In genomic region chr16:8660841-8661301, GRCh38 we compare ENCODE assay signal across 8 cellular contexts. TPM values are rescaled to one million over a fixed set of nuclear protein-coding genes. Genes with fewer than 3 reads are reported as not detected.
DNase-seq lines count a peak whose midpoint lies in the region; ATAC-seq and TF ChIP-seq lines count a peak whose summit lies in the region.

No MANE protein-coding gene starts in this region.

- H2BK15ac ChIP-seq in neuronal stem cell (ENCODE audit: low read length) = no peak overlapping the region

- no peak overlapping the region for H2BK5ac ChIP-seq in neuronal stem cell (ENCODE audit: low read length)

- H3K27ac Mint-ChIP-seq in activated T-helper 17 cell treated with anti-CD3 and anti-CD28 coated beads, Interleukin-2, amount 50 U/mL, for 72 hours = no peak overlapping the region

- H3K79me1 ChIP-seq in neuronal stem cell (ENCODE audit: low read depth, low read length) = no peaks in the 10 kb centered on the region

- no peaks in the 10 kb centered on the region for H3K9me2 ChIP-seq in OCI-LY1 (ENCODE audit: low read depth, low read length)

- no peaks in the 10 kb centered on the region for H3K79me2 ChIP-seq in OCI-LY1 (ENCODE audit: insufficient read depth, low read length)

- H3K14ac ChIP-seq in neuronal stem cell (ENCODE audit: low read length) = no peak overlapping the region

- H4K8ac ChIP-seq in neuronal stem cell (ENCODE audit: low read depth, low read length) = no peak overlapping the region

- ATAC-seq in activated T-helper 17 cell treated with anti-CD3 and anti-CD28 coated beads, Interleukin-2, amount 50 U/mL, for 72 hours (replicated peaks) = peak; percentile 70
- ATAC-seq in GM18858 (IDR thresholded peaks at IDR 0.05; ENCODE audit: unreplicated experiment) = no peak

- no peak overlapping the region for H3K4me3 Mint-ChIP-seq in activated T-helper 17 cell treated with anti-CD3 and anti-CD28 coated beads, Interleukin-2, amount 50 U/mL, for 72 hours

- TF ChIP-seq CTCF in OCI-LY1 (IDR thresholded peaks at IDR 0.05; ENCODE audit: low read length) = peak; percentile 73
- TF ChIP-seq CTCF in foreskin fibroblast (IDR thresholded peaks at IDR 0.05; ENCODE audit: low read depth, low read length) = peak; percentile 83

- no peak overlapping the region for H3K9ac ChIP-seq in OCI-LY1 (ENCODE audit: low read length)
- H3K9ac ChIP-seq in neuronal stem cell (ENCODE audit: low read depth, low read length, poor library complexity) = no peak overlapping the region

- H3K18ac ChIP-seq in neuronal stem cell (ENCODE audit: low read length) = peak overlapping the region; percentile 70

- H4K91ac ChIP-seq in neuronal stem cell (ENCODE audit: low read depth, low read length, poor library complexity) = no peak overlapping the region

- no peaks in the 10 kb centered on the region for H3F3A ChIP-seq in OCI-LY1 (ENCODE audit: insufficient read depth, low read length)

- no peak overlapping the region for H2AFZ ChIP-seq in OCI-LY1 (ENCODE audit: low read length)
- peak overlapping the region; percentile 78 for H2AFZ ChIP-seq in neuronal stem cell (ENCODE audit: low read length)

- H3K4me2 ChIP-seq in OCI-LY1 (ENCODE audit: low read length) (no peak overlapping the region), neuronal stem cell (ENCODE audit: insufficient read depth, low read length, poor library complexity, severe bottlenecking) (peak overlapping the region; percentile 31)

- no peaks in the 10 kb centered on the region for H3K27me3 Mint-ChIP-seq in activated T-helper 17 cell treated with anti-CD3 and anti-CD28 coated beads, Interleukin-2, amount 50 U/mL, for 72 hours

- DNase-seq in EL (peak; percentile 61), HT-29 (ENCODE audit: low spot score) (peak; percentile 73), foreskin fibroblast (peak; percentile 24 to 74), neuronal stem cell (ENCODE audit: low spot score) (peak; percentile 64), GF-D8 (lab: John Stamatoyannopoulos, UW) (no peak)

- H2BK120ac ChIP-seq in neuronal stem cell (ENCODE audit: low read depth, low read length) = no peak overlapping the region

- H3K4me1 ChIP-seq in OCI-LY1 (ENCODE audit: insufficient read depth, low read length, severe bottlenecking) (no peaks in the 10 kb centered on the region), neuronal stem cell (ENCODE audit: control insufficient read depth in 2 of 2, insufficient read depth in 1 of 2, low read depth in 1 of 2, low read length in 2 of 2) (no peaks in the 10 kb centered on the region)

- H3K27me3 ChIP-seq in OCI-LY1 (ENCODE audit: insufficient read depth, low read length) (0 out of 2 replicates have a peak, but pooled peaks cover 4% of the 10 kb centered on the region), neuronal stem cell (ENCODE audit: control insufficient read depth in 3 of 3, insufficient read depth in 3 of 3, low read depth in 1 of 3, low read length in 3 of 3) (no peaks in the 10 kb centered on the region)

- H3K23ac ChIP-seq in neuronal stem cell (ENCODE audit: low read depth, low read length, poor library complexity) = no peak overlapping the region

- H3K4me3 ChIP-seq in OCI-LY1 (ENCODE audit: low read depth, low read length, poor library complexity, severe bottlenecking) (no peak overlapping the region), foreskin fibroblast (ENCODE audit: low read depth in 1 of 2, low read length in 2 of 2) (no peak overlapping the region), neuronal stem cell (ENCODE audit: low read length in 2 of 2) (no peak overlapping the region)

- peaks cover 14% of the 10 kb centered on the region for H3K36me3 Mint-ChIP-seq in activated T-helper 17 cell treated with anti-CD3 and anti-CD28 coated beads, Interleukin-2, amount 50 U/mL, for 72 hours (ENCODE audit: low read depth)

- peaks cover 4% of the 10 kb centered on the region for H3K4me1 Mint-ChIP-seq in activated T-helper 17 cell treated with anti-CD3 and anti-CD28 coated beads, Interleukin-2, amount 50 U/mL, for 72 hours

- no peaks in the 10 kb centered on the region for H3K36me3 ChIP-seq in OCI-LY1 (ENCODE audit: insufficient read depth, low read length)
- H3K36me3 ChIP-seq in neuronal stem cell (replicated peaks in 1 of 2; ENCODE audit: control insufficient read depth in 2 of 2, insufficient read depth in 2 of 2, low read length in 2 of 2) = no peaks in the 10 kb centered on the region

- no peaks in the 10 kb centered on the region for H3K9me3 Mint-ChIP-seq in activated T-helper 17 cell treated with anti-CD3 and anti-CD28 coated beads, Interleukin-2, amount 50 U/mL, for 72 hours

- H3K9me3 ChIP-seq in OCI-LY1 (ENCODE audit: low read length) = no peaks in the 10 kb centered on the region
- H3K9me3 ChIP-seq in neuronal stem cell (replicated peaks in 1 of 2; ENCODE audit: control insufficient read depth in 2 of 2, insufficient read depth in 1 of 2, low read depth in 1 of 2, low read length in 2 of 2) = peaks cover 0 to 1% of the 10 kb centered on the region in 2 donors

- no CpG with 5 or more reads among the region's 13 CpGs for WGBS in neuronal stem cell (ENCODE audit: extremely low coverage in 2 of 2, insufficient read length in 2 of 2, insufficient replicate concordance in 1 of 2), 2 donors

- no peak overlapping the region for H2AK5ac ChIP-seq in neuronal stem cell (ENCODE audit: low read depth, low read length)

- H2BK12ac ChIP-seq in neuronal stem cell (ENCODE audit: low read length) = no peak overlapping the region

- no peaks in the 10 kb centered on the region for H4K20me1 ChIP-seq in OCI-LY1 (ENCODE audit: insufficient read depth, low read length)

- H3K4ac ChIP-seq in neuronal stem cell (ENCODE audit: low read length) = no peak overlapping the region

- H3K27ac ChIP-seq in OCI-LY1 (ENCODE audit: low read depth, low read length, poor library complexity, severe bottlenecking) (no peak overlapping the region), neuronal stem cell (replicated peaks; ENCODE audit: low read length) (no peak overlapping the region)

RNA-seq across cellular contexts. Expression of gene ABAT, which starts 13.5 kb away (rescaled TPM):
- total RNA-seq in HT-29 (2014; rRNA removed; shearing (Covaris generic)) = 0.36 and 1.1 TPM in 2 replicates
- 10 to 100 TPM in 1 of 2 donors, 1 to 10 TPM in 1; 4.8 to 10.4 TPM for total RNA-seq in activated T-helper 17 cell treated with anti-CD3 and anti-CD28 coated beads, Interleukin-2, amount 50 U/mL, for 72 hours
- 5.9 TPM for polyA plus RNA-seq in neuronal stem cell (2013, experiment 1 of 2)
- polyA plus RNA-seq in neuronal stem cell (2013, experiment 2 of 2) = 6.1 TPM

RNA-seq across cellular contexts. Expression of gene METTL22, which starts 39.4 kb away (rescaled TPM):
- total RNA-seq in HT-29 (2014; rRNA removed; shearing (Covaris generic)) = 16.4 and 21.0 TPM in 2 replicates
- total RNA-seq in activated T-helper 17 cell treated with anti-CD3 and anti-CD28 coated beads, Interleukin-2, amount 50 U/mL, for 72 hours = 10 to 100 TPM; 28.7 to 40.6 TPM
- 43.7 TPM for polyA plus RNA-seq in neuronal stem cell (2013, experiment 1 of 2)
- 45.5 TPM for polyA plus RNA-seq in neuronal stem cell (2013, experiment 2 of 2)
